ENCODE assay signal across 8 cellular contexts in the genomic region with DNA sequence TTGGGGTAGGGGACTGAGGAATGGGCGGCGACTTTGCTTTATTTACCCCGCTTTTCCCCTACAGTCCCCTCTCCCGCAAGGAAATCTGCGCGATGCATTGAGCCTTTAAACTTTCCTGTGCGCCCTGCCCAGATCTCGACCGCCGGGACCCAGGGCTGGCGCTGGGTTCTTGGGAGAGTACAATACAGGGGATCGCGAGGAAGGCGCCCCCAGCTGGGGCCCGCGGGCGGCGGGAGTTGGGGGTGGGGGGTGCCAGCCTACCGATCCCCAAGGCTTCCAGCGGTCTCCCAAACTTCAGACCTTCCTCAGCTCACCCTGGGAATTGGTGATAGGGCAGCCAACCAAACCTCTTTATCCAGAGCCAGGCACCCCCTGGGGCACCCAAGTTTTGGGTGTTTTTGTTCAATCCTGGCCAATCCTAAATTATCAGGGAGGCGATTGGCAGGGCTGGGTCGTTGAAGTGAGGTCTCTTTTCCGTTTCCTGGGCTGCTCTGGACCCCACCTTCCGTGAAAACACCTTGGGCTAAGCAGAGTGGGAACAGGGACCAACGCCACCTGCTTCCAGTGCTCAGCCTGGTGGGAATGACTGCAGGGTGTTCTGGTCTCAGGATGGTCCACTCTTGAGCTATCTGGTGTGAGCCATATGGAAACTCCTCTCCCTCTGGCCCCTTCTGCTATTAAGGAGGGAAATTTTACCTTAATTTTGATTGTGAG. TPM values are rescaled to one million over a fixed set of nuclear protein-coding genes. Genes with fewer than 3 reads are reported as not detected.
DNase-seq lines count a peak whose midpoint lies in the region; ATAC-seq and TF ChIP-seq lines count a peak whose summit lies in the region.

No MANE protein-coding gene starts in this region.

- H3K36me3 ChIP-seq in lung (ENCODE audit: control insufficient read depth in 2 of 2, insufficient read depth in 2 of 2, low read length in 2 of 2) (no peaks in the 10 kb centered on the region), tibial nerve (no peaks in the 10 kb centered on the region)

- peak overlapping the region; percentile 62 for H3K4me3 Mint-ChIP-seq in dendritic cell treated with granulocyte-macrophage colony-stimulating factor and Interleukin-4, amounts not matched to agents 40 ng/mL and 50 ng/mL, for 4 days
- no peak overlapping the region for H3K4me3 Mint-ChIP-seq in activated CD8-positive, alpha-beta T cell treated with anti-CD3 and anti-CD28 coated beads for 36 hours

- no peaks in the 10 kb centered on the region for H3K36me3 Mint-ChIP-seq in dendritic cell treated with granulocyte-macrophage colony-stimulating factor and Interleukin-4, amounts not matched to agents 40 ng/mL and 50 ng/mL, for 4 days (ENCODE audit: low read depth)
- peaks cover 3% of the 10 kb centered on the region for H3K36me3 Mint-ChIP-seq in activated CD8-positive, alpha-beta T cell treated with anti-CD3 and anti-CD28 coated beads for 36 hours (ENCODE audit: low read depth)

- H3K4me3 ChIP-seq in lung (peak overlapping the region; percentile 33), tibial nerve (peak overlapping the region; percentile 33 to 64 (median 46))

- H3K9me3 ChIP-seq in lung (ENCODE audit: control insufficient read depth in 2 of 2, insufficient read depth in 1 of 2, low read length in 1 of 2) (peaks cover 0 to 5% of the 10 kb centered on the region in 2 donors), tibial nerve (peaks cover 0 to 15% (median 0%) of the 10 kb centered on the region in 4 donors)

- TF ChIP-seq POLR2A in tibial nerve (IDR thresholded peaks at IDR 0.05) = no peak

- 8 to 11% methylated on average over 25 of the region's 25 CpGs for WGBS in lung, 2 donors
- 12 to 15% methylated on average over 25 of the region's 25 CpGs for WGBS in tibial nerve, 2 donors

- ATAC-seq in lung (ENCODE audit: insufficient read depth, low FRiP score) = no peak
- no peak for ATAC-seq in GM18907 (IDR thresholded peaks at IDR 0.05; ENCODE audit: unreplicated experiment)
- no peak for ATAC-seq in activated CD8-positive, alpha-beta T cell treated with anti-CD3 and anti-CD28 coated beads for 36 hours

- intact Hi-C loops in dendritic cell treated with granulocyte-macrophage colony-stimulating factor and Interleukin-4, amounts not matched to agents 40 ng/mL and 50 ng/mL, for 4 days (cut with micrococcal nuclease) = loop anchor here (5.0 kb wide), 1 partner anchor 43 kb away; no protein-coding TSS in a partner anchor
- intact Hi-C loops in activated CD8-positive, alpha-beta T cell treated with anti-CD3 and anti-CD28 coated beads for 36 hours (cut with micrococcal nuclease) = no loop called here

- no peaks in the 10 kb centered on the region for H3K9me3 Mint-ChIP-seq in dendritic cell treated with granulocyte-macrophage colony-stimulating factor and Interleukin-4, amounts not matched to agents 40 ng/mL and 50 ng/mL, for 4 days
- peaks cover 6% of the 10 kb centered on the region for H3K9me3 Mint-ChIP-seq in activated CD8-positive, alpha-beta T cell treated with anti-CD3 and anti-CD28 coated beads for 36 hours

- POLR2A ChIA-PET in activated CD8-positive, alpha-beta T cell treated with anti-CD3 and anti-CD28 coated beads for 36 hours (lab: Charles Lee) = no interaction called here

- H3K4me1 Mint-ChIP-seq in dendritic cell treated with granulocyte-macrophage colony-stimulating factor and Interleukin-4, amounts not matched to agents 40 ng/mL and 50 ng/mL, for 4 days (ENCODE audit: low read depth) = peaks cover 57% of the 10 kb centered on the region
- peaks cover 2% of the 10 kb centered on the region for H3K4me1 Mint-ChIP-seq in activated CD8-positive, alpha-beta T cell treated with anti-CD3 and anti-CD28 coated beads for 36 hours (ENCODE audit: low read depth)

- H3K27me3 Mint-ChIP-seq in dendritic cell treated with granulocyte-macrophage colony-stimulating factor and Interleukin-4, amounts not matched to agents 40 ng/mL and 50 ng/mL, for 4 days = peaks cover 55% of the 10 kb centered on the region
- H3K27me3 Mint-ChIP-seq in activated CD8-positive, alpha-beta T cell treated with anti-CD3 and anti-CD28 coated beads for 36 hours = peaks cover 48% of the 10 kb centered on the region

- H3K27ac ChIP-seq in lung (ENCODE audit: low read depth in 1 of 2, low read length in 1 of 2) (peak overlapping the region in 1 of 2 donors; percentile 97), tibial nerve (peak overlapping the region in 1 of 4 donors; percentile 48)

- TF ChIP-seq EP300 in tibial nerve (IDR thresholded peaks at IDR 0.05) = no peak

- H3K4me1 ChIP-seq in lung (ENCODE audit: control insufficient read depth in 2 of 2, insufficient read depth in 2 of 2, low read length in 2 of 2) (peaks cover 6 to 17% of the 10 kb centered on the region in 2 donors), tibial nerve (peaks cover 0 to 39% (median 6%) of the 10 kb centered on the region in 4 donors)

- CTCF ChIA-PET in activated CD8-positive, alpha-beta T cell treated with anti-CD3 and anti-CD28 coated beads for 36 hours (lab: Charles Lee) = interaction anchor here (1.2 kb wide), 1 partner anchor 49 kb away, joined by 4 read pairs; no protein-coding TSS in a partner anchor

- TF ChIP-seq CTCF in lung (IDR thresholded peaks at IDR 0.05; ENCODE audit: control extremely low read depth, extremely low read depth) = no peak
- no peak for TF ChIP-seq CTCF in tibial nerve (IDR thresholded peaks at IDR 0.05)
- TF ChIP-seq CTCF in activated CD8-positive, alpha-beta T cell treated with anti-CD3 and anti-CD28 coated beads for 36 hours (IDR thresholded peaks at IDR 0.05) = no peak

- DNase-seq in DMS53 (lab: John Stamatoyannopoulos, UW) (peak; percentile 43), DMS53 treated with DMSO at 0.1 percent for 48 hours (lab: John Stamatoyannopoulos, UW; ENCODE audit: unreplicated experiment) (no peak), lung (ENCODE audit: low spot score) (no peak), tibial nerve (ENCODE audit: low spot score in 2 of 2) (no peak)
- no peak for DNase-seq in activated CD8-positive, alpha-beta T cell treated with anti-CD3 and anti-CD28 coated beads for 36 hours
- DNase-seq in stimulated activated CD4-positive, alpha-beta T cell treated with anti-CD3 and anti-CD28 coated beads, Interleukin-1b, Interleukin-23, amount 100 ng/mL, for 48 hours = no peak

- H3K27me3 ChIP-seq in lung (ENCODE audit: control insufficient read depth, insufficient read depth) (no peaks in the 10 kb centered on the region), tibial nerve (peaks cover 0 to 36% of the 10 kb centered on the region in 2 donors)

- no peak overlapping the region for H3K27ac Mint-ChIP-seq in dendritic cell treated with granulocyte-macrophage colony-stimulating factor and Interleukin-4, amounts not matched to agents 40 ng/mL and 50 ng/mL, for 4 days
- no peak overlapping the region for H3K27ac Mint-ChIP-seq in activated CD8-positive, alpha-beta T cell treated with anti-CD3 and anti-CD28 coated beads for 36 hours

RNA-seq across cellular contexts. Expression of gene DAB2IP, which starts 51.4 kb away (rescaled TPM):
- total RNA-seq in lung (10 to 100 TPM; 19.4 to 75.0 TPM), tibial nerve (10 to 100 TPM; 35.2 to 56.4 (median 51.4) TPM)
- 10 to 100 TPM; 25.2 to 32.3 TPM for polyA plus RNA-seq in lung
- 1 to 10 TPM in 1 of 2 experiments, under 1 TPM in 1; 0.54 to 1.5 TPM for total RNA-seq in activated CD8-positive, alpha-beta T cell treated with anti-CD3 and anti-CD28 coated beads for 36 hours

Comparison
In these comparisons a context has a peak if more than half of its experiments do, and no peak if none do; other contexts are left out.
1. RNA of gene DAB2IP, which starts 51.4 kb away (total RNA-seq): 19.4 to 75.0 TPM in lung and 35.2 to 56.4 TPM in tibial nerve; 0.54 to 1.5 TPM in activated CD8-positive, alpha-beta T cell treated with anti-CD3 and anti-CD28 coated beads for 36 hours; every median in the first group is over 4 times any median in the second.